11 cellular contexts compared by ENCODE assay signal in the genomic region with DNA sequence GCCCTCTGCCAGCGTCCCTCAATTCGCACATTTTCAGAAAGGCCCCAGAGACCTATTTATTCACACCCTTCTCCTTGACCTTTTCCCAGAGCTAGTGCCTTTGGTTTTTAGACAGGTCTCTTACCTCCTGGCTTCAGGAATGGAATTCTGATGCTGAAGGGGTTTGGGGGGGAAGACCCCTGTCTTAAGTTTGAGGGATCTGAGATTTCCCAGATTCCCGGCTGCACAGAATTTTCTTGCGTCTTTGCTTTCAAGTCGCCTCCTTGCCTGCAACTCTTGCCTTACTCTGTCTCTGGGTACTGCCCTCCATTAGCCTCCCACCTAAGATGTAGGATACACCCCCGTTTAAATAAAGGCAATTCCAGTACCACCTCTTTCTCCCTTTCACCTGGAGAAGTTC. TPM values are rescaled to one million over a fixed set of nuclear protein-coding genes. Genes with fewer than 3 reads are reported as not detected.
DNase-seq lines count a peak whose midpoint lies in the region; ATAC-seq and TF ChIP-seq lines count a peak whose summit lies in the region.
"Had no signal": no experiment of that assay in that cellular context is flagged by ENCODE, and none has a peak within 500 bp of the region (broad histone marks: within the 10 kb centered on the region; RNA-seq: fewer than 3 reads in every experiment).

No MANE protein-coding gene starts in this region.

- H3K4me3 ChIP-seq in WI38 (ENCODE audit: low read depth, low read length) (peak overlapping the region; percentile 73), right cardiac atrium (ENCODE audit: low read length) (peak overlapping the region; percentile 83), gastrocnemius medialis (peak overlapping the region; percentile 48 to 57 (median 50)), foreskin fibroblast (ENCODE audit: low read depth in 1 of 2, low read length in 2 of 2) (no peak overlapping the region)

- H3K4me1 ChIP-seq in right cardiac atrium (ENCODE audit: control insufficient read depth, insufficient read depth, low read length) (peaks cover under 1% of the 10 kb centered on the region), gastrocnemius medialis (peaks cover 9 to 24% of the 10 kb centered on the region in 2 donors)

- intact Hi-C loops in right cardiac atrium (cut with DNase I): no loop called here
- intact Hi-C loops in gastrocnemius medialis (cut with DNase I; ENCODE audit: low total_unique reads): no loop called here

- H3K9me3 ChIP-seq in right cardiac atrium (ENCODE audit: control insufficient read depth, low read length): no peaks in the 10 kb centered on the region
- H3K9me3 ChIP-seq in gastrocnemius medialis: no peaks in the 10 kb centered on the region
- H3K9me3 ChIP-seq: testis had no signal

- H3K27ac ChIP-seq in right cardiac atrium (ENCODE audit: low read length): no peak overlapping the region
- peak overlapping the region; percentile 42 to 67 (median 56) for H3K27ac ChIP-seq in gastrocnemius medialis
- H3K27ac ChIP-seq: HL-60, testis had no signal

- in situ Hi-C loops in gastrocnemius medialis (cut with MboI; ENCODE audit: low sequenced_read_pairs in 4 of 4): no loop called here

- no peaks in the 10 kb centered on the region for H3K36me3 ChIP-seq in gastrocnemius medialis

- ATAC-seq in right cardiac atrium: no peak
- no peak for ATAC-seq in gastrocnemius medialis
- no peak for ATAC-seq in GM21529 (IDR thresholded peaks at IDR 0.05; ENCODE audit: unreplicated experiment)

- no peak for TF ChIP-seq CTCF in GM20000 (IDR thresholded peaks at IDR 0.05; ENCODE audit: extremely low read depth, missing control alignments)
- TF ChIP-seq CTCF in WI38 (IDR thresholded peaks at IDR 0.05; ENCODE audit: low read depth, low read length): no peak
- no peak for TF ChIP-seq CTCF in gastrocnemius medialis (IDR thresholded peaks at IDR 0.05 in 4 of 5, conservative IDR thresholded peaks at IDR 0.05 in 1 of 5)
- TF ChIP-seq CTCF in foreskin fibroblast (IDR thresholded peaks at IDR 0.05; ENCODE audit: low read depth, low read length): no peak

- WGBS in right cardiac atrium: 49% methylated on average over 6 of the region's 6 CpGs

- TF ChIP-seq POLR2A in gastrocnemius medialis (IDR thresholded peaks at IDR 0.05): no peak

- DNase-seq in GM20000 (ENCODE audit: low spot score): peak; percentile 34
- DNase-seq in right cardiac atrium: no peak
- DNase-seq in gastrocnemius medialis: no peak
- no peak for DNase-seq in germinal center (ENCODE audit: low spot score)
- DNase-seq in foreskin fibroblast: no peak
- DNase-seq: NCI-H2227 treated with DMSO at 0.1 percent for 48 hours, T-helper 9 cell, testis had no signal

- H3K27me3 ChIP-seq in right cardiac atrium (ENCODE audit: control insufficient read depth, insufficient read depth) (no peaks in the 10 kb centered on the region), gastrocnemius medialis (peaks cover 89 to 93% (median 93%) of the 10 kb centered on the region in 3 donors)
- H3K27me3 ChIP-seq: testis had no signal

RNA-seq across cellular contexts. Expression of a gene that starts 1.9 kb away (rescaled TPM):
- total RNA-seq in right cardiac atrium (1 to 10 TPM in 2 of 4 donors, under 1 TPM in 2; 0.76 to 1.7 (median 0.95) TPM), gastrocnemius medialis (under 1 TPM; 0.12 to 0.61 (median 0.58) TPM)
- polyA plus RNA-seq in right cardiac atrium: 1.4 TPM

Comparison
In these comparisons a context has a peak if more than half of its experiments do, and no peak if none do; other contexts are left out.
1. H3K4me3 ChIP-seq: peak in WI38 (single experiment), right cardiac atrium (single experiment) and gastrocnemius medialis (4 of 4); none in foreskin fibroblast (0 of 2).